Comparison of ENCODE assay signal across 15 cellular contexts in the genomic region with DNA sequence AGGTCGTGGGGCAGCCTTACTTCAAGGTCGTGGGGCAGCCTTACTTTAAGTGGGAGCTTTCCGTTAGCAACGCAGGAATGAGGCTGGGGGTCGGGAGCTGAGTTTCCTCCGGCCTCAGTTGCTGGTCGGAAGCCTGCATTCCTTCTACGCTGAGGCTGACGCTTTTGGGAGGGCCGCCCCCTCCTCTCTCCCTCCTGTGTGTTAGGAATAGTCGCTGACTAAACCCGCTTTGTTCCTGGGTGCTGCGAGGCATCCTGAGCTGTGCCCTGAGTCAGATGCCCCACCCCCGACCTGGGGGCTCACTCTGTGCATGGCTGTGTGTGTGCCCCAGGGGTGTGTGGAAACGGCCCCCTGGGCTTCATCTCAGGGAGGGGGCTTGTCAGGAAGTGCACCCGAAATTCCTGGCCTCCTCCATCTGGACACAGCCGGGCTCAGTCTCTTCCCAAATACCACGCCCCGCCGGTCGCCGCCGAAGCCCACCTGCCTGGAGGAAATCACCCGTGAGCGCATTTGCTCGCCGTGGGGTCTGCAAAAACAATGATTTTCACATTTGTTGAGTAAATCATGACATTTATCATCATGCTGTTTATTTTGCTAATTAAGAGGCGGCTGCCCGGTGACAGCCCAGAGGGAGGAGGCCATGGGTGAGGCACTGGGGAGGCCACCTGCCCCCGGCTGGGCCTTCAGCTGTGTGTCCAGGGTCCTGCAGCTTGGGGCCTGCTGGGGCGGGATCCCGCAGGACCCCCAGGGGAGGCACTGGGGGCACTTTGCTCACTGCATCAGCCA.
"Had no signal": no experiment of that assay in that cellular context is flagged by ENCODE, and none has a peak within 500 bp of the region (broad histone marks: within the 10 kb centered on the region; RNA-seq: fewer than 3 reads in every experiment).

No MANE protein-coding gene starts in this region.

- H3K4me1 ChIP-seq: adrenal gland, uterus had no signal

- H3K27ac ChIP-seq: adrenal gland, breast epithelium, esophagus muscularis mucosa, sigmoid colon, uterus had no signal

- H3K9me3 ChIP-seq: adrenal gland, esophagus muscularis mucosa, sigmoid colon, uterus had no signal

- H3K27me3 ChIP-seq: breast epithelium, uterus had no signal

- H3K36me3 ChIP-seq: adrenal gland, breast epithelium, esophagus muscularis mucosa, sigmoid colon, uterus had no signal

- H3K4me3 ChIP-seq: adrenal gland, breast epithelium, esophagus muscularis mucosa, sigmoid colon, uterus had no signal

- DNase-seq: activated CD4-positive, alpha-beta T cell treated with anti-CD3 and anti-CD28 coated beads, Interleukin-2, amount 50 U/mL, for 1 hour; activated naive CD4-positive, alpha-beta T cell treated with anti-CD3 and anti-CD28 coated beads, Interleukin-2, amount 50 U/mL, for 16 hours; adrenal gland; glutamatergic neuron; immature natural killer cell; left colon; mammary epithelial cell; naive thymus-derived CD8-positive, alpha-beta T cell; nucleus accumbens; sigmoid colon; stimulated activated CD4-positive, alpha-beta T cell treated with anti-CD3 and anti-CD28 coated beads, Interleukin-2, amount 100 ng/mL, for 24 hours; stimulated activated naive B cell treated with anti-CD40 and anti-IgM and Interleukin-4, amounts not matched to agents 10 μg/mL and 1 μg/mL and 100 μg/mL, for 72 hours; uterus had no signal

- ATAC-seq: left colon; naive thymus-derived CD8-positive, alpha-beta T cell; stimulated activated naive B cell treated with anti-CD40 and anti-IgM and Interleukin-4, amounts not matched to agents 10 μg/mL and 1 μg/mL and 100 μg/mL, for 72 hours had no signal
